In the genomic region with DNA sequence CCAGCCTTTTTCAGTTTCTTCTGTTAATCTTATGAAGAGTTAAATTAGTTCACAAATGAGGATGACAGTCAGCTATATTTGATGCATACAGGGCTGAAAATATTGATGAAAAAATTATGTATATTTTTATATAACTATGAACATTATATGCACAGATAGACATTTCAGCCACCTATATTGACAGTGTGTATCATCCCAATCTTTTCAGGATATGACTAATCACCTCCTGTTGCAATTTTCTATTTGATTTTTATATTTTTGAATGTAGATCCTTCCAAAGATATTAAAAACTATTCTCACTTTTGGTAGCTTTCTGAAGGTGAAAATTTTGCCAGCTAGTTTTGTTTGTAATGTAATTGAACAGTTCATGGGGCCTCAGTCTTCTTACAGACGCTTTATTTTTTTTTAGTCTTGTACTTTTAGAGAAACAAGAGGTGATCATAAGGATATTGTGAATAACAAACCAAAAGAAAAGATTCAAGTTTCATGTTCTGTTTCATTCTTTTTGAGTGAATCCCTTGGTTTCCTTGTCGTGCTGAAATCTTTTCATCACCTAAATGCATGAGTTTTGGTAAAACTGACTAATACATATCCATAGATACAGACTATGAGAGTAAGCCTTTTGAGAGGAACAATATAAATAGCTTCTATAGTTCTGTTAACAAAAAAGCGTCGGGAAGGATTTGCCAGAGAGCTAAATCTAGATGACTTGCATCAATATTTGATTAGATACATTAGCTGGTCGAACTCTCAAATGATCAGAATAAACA, we compare ENCODE assay signal across 24 cellular contexts.
DNase-seq lines count a peak whose midpoint lies in the region; ATAC-seq and TF ChIP-seq lines count a peak whose summit lies in the region.
"Had no signal": no experiment of that assay in that cellular context is flagged by ENCODE, and none has a peak within 500 bp of the region (broad histone marks: within the 10 kb centered on the region; RNA-seq: fewer than 3 reads in every experiment).

No MANE protein-coding gene starts in this region.

- no peaks in the 10 kb centered on the region for H3K27me3 Mint-ChIP-seq in CD4-positive, CD25-positive, alpha-beta regulatory T cell
- H3K27me3 Mint-ChIP-seq in CD8-positive, alpha-beta memory T cell: no peaks in the 10 kb centered on the region
- H3K27me3 Mint-ChIP-seq in activated CD8-positive, alpha-beta T cell treated with anti-CD3 and anti-CD28 coated beads for 36 hours: no peaks in the 10 kb centered on the region
- no peaks in the 10 kb centered on the region for H3K27me3 Mint-ChIP-seq in immature natural killer cell (ENCODE audit: low read depth in 3 of 3)
- H3K27me3 Mint-ChIP-seq: dendritic cell treated with granulocyte-macrophage colony-stimulating factor and Interleukin-4, amounts not matched to agents 40 ng/mL and 50 ng/mL, for 4 days had no signal

- peaks cover 0 to 4% (median 0%) of the 10 kb centered on the region in 7 donors for H3K9me3 Mint-ChIP-seq in CD4-positive, CD25-positive, alpha-beta regulatory T cell
- no peaks in the 10 kb centered on the region for H3K9me3 Mint-ChIP-seq in CD8-positive, alpha-beta memory T cell
- no peaks in the 10 kb centered on the region for H3K9me3 Mint-ChIP-seq in activated CD8-positive, alpha-beta T cell treated with anti-CD3 and anti-CD28 coated beads for 36 hours
- no peaks in the 10 kb centered on the region for H3K9me3 Mint-ChIP-seq in immature natural killer cell
- H3K9me3 Mint-ChIP-seq: dendritic cell treated with granulocyte-macrophage colony-stimulating factor and Interleukin-4, amounts not matched to agents 40 ng/mL and 50 ng/mL, for 4 days; neural crest cell; WTC11 had no signal

- peak overlapping the region; percentile 83 for H3K27ac ChIP-seq in CD4-positive, CD25-positive, alpha-beta regulatory T cell (ENCODE audit: insufficient read depth, low read length, poor library complexity, severe bottlenecking)
- H3K27ac ChIP-seq in CD8-positive, alpha-beta memory T cell (ENCODE audit: low read depth, low read length): no peak overlapping the region
- H3K27ac ChIP-seq: breast epithelium, tibial artery had no signal

- peaks cover 55 to 77% (median 62%) of the 10 kb centered on the region in 4 donors for H3K4me1 Mint-ChIP-seq in CD4-positive, CD25-positive, alpha-beta regulatory T cell
- peaks cover 69 to 86% (median 84%) of the 10 kb centered on the region in 3 donors for H3K4me1 Mint-ChIP-seq in CD8-positive, alpha-beta memory T cell
- H3K4me1 Mint-ChIP-seq in activated CD8-positive, alpha-beta T cell treated with anti-CD3 and anti-CD28 coated beads for 36 hours (ENCODE audit: low read depth): peaks cover 67% of the 10 kb centered on the region
- peaks cover 52 to 61% of the 10 kb centered on the region in 2 donors for H3K4me1 Mint-ChIP-seq in immature natural killer cell
- H3K4me1 Mint-ChIP-seq: neural crest cell had no signal

- intact Hi-C loops in activated CD8-positive, alpha-beta T cell treated with anti-CD3 and anti-CD28 coated beads for 36 hours (cut with micrococcal nuclease): no loop called here

- CTCF ChIA-PET in CD8-positive, alpha-beta memory T cell (lab: Charles Lee): interaction anchor here (1.1 to 2.0 kb wide), 3 partner anchors 26 to 90 kb away, joined by 3 to 5 read pairs (median 3); no protein-coding TSS in a partner anchor
- CTCF ChIA-PET in activated CD8-positive, alpha-beta T cell treated with anti-CD3 and anti-CD28 coated beads for 36 hours (lab: Charles Lee): interaction anchor here (0.8 to 3.2 kb wide), 10 partner anchors 22 to 218 kb away, joined by 3 to 20 read pairs (median 4); no protein-coding TSS in a partner anchor

- ATAC-seq in CD4-positive, CD25-positive, alpha-beta regulatory T cell (ENCODE audit: low read depth in 2 of 2): no peak
- ATAC-seq in activated CD8-positive, alpha-beta T cell treated with anti-CD3 and anti-CD28 coated beads for 36 hours: peak; percentile 29
- no peak for ATAC-seq in GM18511 (IDR thresholded peaks at IDR 0.05; ENCODE audit: unreplicated experiment)
- ATAC-seq: left lobe of liver, sciatic nerve, WTC11 had no signal

- H3K27ac Mint-ChIP-seq in CD4-positive, CD25-positive, alpha-beta regulatory T cell: peak overlapping the region; percentile 85 to 88 (median 86)
- H3K27ac Mint-ChIP-seq in CD8-positive, alpha-beta memory T cell: peak overlapping the region; percentile 29 to 96 (median 88)
- peak overlapping the region; percentile 90 for H3K27ac Mint-ChIP-seq in activated CD8-positive, alpha-beta T cell treated with anti-CD3 and anti-CD28 coated beads for 36 hours
- H3K27ac Mint-ChIP-seq in immature natural killer cell: peak overlapping the region in 5 of 6 donors; percentile 7 to 64 (median 50)
- H3K27ac Mint-ChIP-seq: dendritic cell treated with granulocyte-macrophage colony-stimulating factor and Interleukin-4, amounts not matched to agents 40 ng/mL and 50 ng/mL, for 4 days; WTC11 had no signal

- H3K4me1 ChIP-seq in CD4-positive, CD25-positive, alpha-beta regulatory T cell (ENCODE audit: control insufficient read depth, insufficient read depth, low read length, poor library complexity, severe bottlenecking): peaks cover 64% of the 10 kb centered on the region
- peaks cover 67% of the 10 kb centered on the region for H3K4me1 ChIP-seq in CD8-positive, alpha-beta memory T cell (ENCODE audit: insufficient read depth, low read length)
- H3K4me1 ChIP-seq: breast epithelium, tibial artery had no signal

- H3K36me3 ChIP-seq in CD4-positive, CD25-positive, alpha-beta regulatory T cell (ENCODE audit: control insufficient read depth, insufficient read depth, low read length): peaks cover 15% of the 10 kb centered on the region
- H3K36me3 ChIP-seq in CD8-positive, alpha-beta memory T cell (ENCODE audit: insufficient read depth, low read length): no peaks in the 10 kb centered on the region
- H3K36me3 ChIP-seq: breast epithelium, tibial artery had no signal

- no peaks in the 10 kb centered on the region for H3K9me3 ChIP-seq in CD4-positive, CD25-positive, alpha-beta regulatory T cell (ENCODE audit: control insufficient read depth in 2 of 2, low read length in 2 of 2)
- H3K9me3 ChIP-seq in CD8-positive, alpha-beta memory T cell (ENCODE audit: low read length): no peaks in the 10 kb centered on the region
- H3K9me3 ChIP-seq: breast epithelium, tibial artery had no signal

- DNase-seq in CD4-positive, CD25-positive, alpha-beta regulatory T cell: no peak
- no peak for DNase-seq in CD8-positive, alpha-beta memory T cell
- no peak for DNase-seq in activated CD8-positive, alpha-beta T cell treated with anti-CD3 and anti-CD28 coated beads for 36 hours
- DNase-seq in immature natural killer cell: no peak
- no peak for DNase-seq in stimulated activated CD4-positive, alpha-beta T cell treated with anti-CD3 and anti-CD28 coated beads, Interleukin-12 subunit alpha, Interleukin-12 subunit beta, amount 100 ng/mL, for 4 hours
- DNase-seq in NCI-H187 treated with DMSO at 0.1 percent for 48 hours (lab: John Stamatoyannopoulos, UW): no peak
- DNase-seq: activated CD8-positive, alpha-beta memory T cell treated with anti-CD3 and anti-CD28 coated beads, Interleukin-2, amount 50 U/mL, for 48 hours; COR-L47; H7; head of caudate nucleus; Kasumi-1; NCI-H1092; NCI-H2081 treated with DMSO at 0.1 percent for 48 hours; NCI-H510A; NK-92 treated with Interleukin-12 subunit alpha and Interleukin-12 subunit beta, amount 100 ng/mL, for 24 hours; posterior cingulate gyrus; tibial artery had no signal

- POLR2A ChIA-PET in CD8-positive, alpha-beta memory T cell (lab: Charles Lee): interaction anchor here (0.6 kb wide), 1 partner anchor 138 kb away, joined by 3 read pairs; no protein-coding TSS in a partner anchor
- POLR2A ChIA-PET in activated CD8-positive, alpha-beta T cell treated with anti-CD3 and anti-CD28 coated beads for 36 hours (lab: Charles Lee): interaction anchor here (0.6 to 1.0 kb wide), 3 partner anchors 77 to 1005 kb away, joined by 3 read pairs; no protein-coding TSS in a partner anchor

- peak overlapping the region; percentile 37 for H3K4me3 ChIP-seq in CD4-positive, CD25-positive, alpha-beta regulatory T cell (ENCODE audit: low read depth, low read length)
- peak overlapping the region; percentile 0 for H3K4me3 ChIP-seq in CD8-positive, alpha-beta memory T cell (ENCODE audit: low read length)
- H3K4me3 ChIP-seq: breast epithelium, tibial artery had no signal

- peaks cover 11% of the 10 kb centered on the region for H3K36me3 Mint-ChIP-seq in CD4-positive, CD25-positive, alpha-beta regulatory T cell
- peaks cover 17 to 37% (median 19%) of the 10 kb centered on the region in 3 donors for H3K36me3 Mint-ChIP-seq in CD8-positive, alpha-beta memory T cell
- H3K36me3 Mint-ChIP-seq in activated CD8-positive, alpha-beta T cell treated with anti-CD3 and anti-CD28 coated beads for 36 hours (ENCODE audit: low read depth): peaks cover 18% of the 10 kb centered on the region
- H3K36me3 Mint-ChIP-seq in immature natural killer cell: peaks cover 5 to 7% (median 7%) of the 10 kb centered on the region in 3 donors
- H3K36me3 Mint-ChIP-seq: WTC11 had no signal

- H3K27me3 ChIP-seq in CD4-positive, CD25-positive, alpha-beta regulatory T cell (ENCODE audit: control insufficient read depth, insufficient read depth, low read length): no peaks in the 10 kb centered on the region
- H3K27me3 ChIP-seq in CD8-positive, alpha-beta memory T cell (ENCODE audit: insufficient read depth, low read length, poor library complexity, severe bottlenecking): no peaks in the 10 kb centered on the region
- H3K27me3 ChIP-seq: breast epithelium, tibial artery had no signal

- H3K4me3 Mint-ChIP-seq in CD4-positive, CD25-positive, alpha-beta regulatory T cell: peak overlapping the region; percentile 29 to 65 (median 44)
- H3K4me3 Mint-ChIP-seq in CD8-positive, alpha-beta memory T cell: peak overlapping the region; percentile 67 to 85 (median 78)
- H3K4me3 Mint-ChIP-seq in activated CD8-positive, alpha-beta T cell treated with anti-CD3 and anti-CD28 coated beads for 36 hours: peak overlapping the region; percentile 33
- H3K4me3 Mint-ChIP-seq in immature natural killer cell: no peak overlapping the region
- H3K4me3 Mint-ChIP-seq: dendritic cell treated with granulocyte-macrophage colony-stimulating factor and Interleukin-4, amounts not matched to agents 40 ng/mL and 50 ng/mL, for 4 days; neural crest cell; WTC11 had no signal

- no peak for TF ChIP-seq CTCF in activated CD8-positive, alpha-beta T cell treated with anti-CD3 and anti-CD28 coated beads for 36 hours (IDR thresholded peaks at IDR 0.05)

Comparison
In these comparisons a context has a peak if more than half of its experiments do, and no peak if none do; other contexts are left out.
1. H3K4me3 Mint-ChIP-seq: peak in CD4-positive, CD25-positive, alpha-beta regulatory T cell (4 of 4), CD8-positive, alpha-beta memory T cell (7 of 7) and activated CD8-positive, alpha-beta T cell treated with anti-CD3 and anti-CD28 coated beads for 36 hours (single experiment); none in immature natural killer cell (0 of 5).
2. Peak in every context shown above with its lines, with median percentiles within 50 percentile points of each other: H3K27ac Mint-ChIP-seq.